Comparison of ENCODE assay signal across 1 cellular context in the genomic region with DNA sequence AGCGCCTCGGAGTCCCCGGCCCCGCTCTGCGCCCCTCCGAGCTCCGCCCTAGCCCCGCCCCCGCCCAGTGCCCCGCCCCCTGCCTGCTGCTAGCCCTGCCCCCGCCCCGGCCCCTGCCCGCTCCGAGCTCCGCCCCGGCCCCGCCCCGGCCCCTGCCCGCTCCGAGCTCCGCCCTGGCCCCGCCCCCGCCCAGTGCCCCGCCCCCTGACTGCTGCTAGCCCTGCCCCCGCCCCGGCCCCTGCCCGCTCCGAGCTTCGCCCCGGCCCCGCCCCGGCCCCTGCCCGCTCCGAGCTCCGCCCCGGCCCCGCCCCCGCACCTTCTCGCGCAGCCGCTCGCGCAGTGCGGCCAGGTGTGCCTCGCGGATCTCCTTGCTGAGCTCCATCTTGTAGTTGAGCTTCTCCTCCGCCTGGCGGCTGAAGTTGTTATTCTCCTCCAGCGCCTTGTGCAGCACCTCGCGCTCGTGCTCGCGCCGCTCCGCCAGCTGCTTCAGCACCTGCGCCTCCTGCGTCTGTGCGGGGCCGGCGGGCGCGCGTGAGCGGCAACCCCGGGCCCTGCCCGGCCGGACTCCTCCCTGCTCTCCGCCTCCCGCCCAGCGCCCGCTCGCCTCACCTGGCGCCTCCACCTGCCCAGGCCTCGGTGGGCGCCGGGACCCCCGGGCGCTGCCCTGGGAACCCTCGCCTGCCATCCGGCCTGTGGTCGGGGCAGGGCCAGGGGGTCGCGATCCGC.
TF ChIP-seq lines count a peak whose summit lies in the region.

No MANE protein-coding gene starts in this region.

TF ChIP-seq in HCT116, 20 proteins besides CTCF, POLR2A, EP300 and RAD21 (continued from another document):
- TF ChIP-seq REST (IDR thresholded peaks at IDR 0.05; ENCODE audit: low read depth) (no peak), ZNF274 (IDR thresholded peaks at IDR 0.05; ENCODE audit: low read depth, low read length) (no peak), ATF3 (IDR thresholded peaks at IDR 0.05) (no peak), TCF7L2 (IDR thresholded peaks at IDR 0.05; ENCODE audit: borderline replicate concordance, extremely low read depth, insufficient read depth, insufficient read length) (no peak), SRF (IDR thresholded peaks at IDR 0.05; ENCODE audit: low read depth) (no peak), FOSL1 (IDR thresholded peaks at IDR 0.05; ENCODE audit: low read depth) (no peak), ZFX (IDR thresholded peaks at IDR 0.05) (peak; percentile 45; the same call in 1 of the 2 replicates), SIN3A (IDR thresholded peaks at IDR 0.05; ENCODE audit: low read depth) (no peak), JUND (IDR thresholded peaks at IDR 0.05) (no peak), CBX3 (IDR thresholded peaks at IDR 0.05; ENCODE audit: low read depth) (no peak), MAX (IDR thresholded peaks at IDR 0.05) (peak; percentile 80), CEBPB (IDR thresholded peaks at IDR 0.05; ENCODE audit: low read depth) (no peak), EZH2phosphoT487 (IDR thresholded peaks at IDR 0.05; ENCODE audit: borderline replicate concordance) (no peak), SP1 (IDR thresholded peaks at IDR 0.05; ENCODE audit: low read depth) (no peak; the same call in 1 of the 2 replicates), EGR1 (IDR thresholded peaks at IDR 0.05; ENCODE audit: low read depth) (peak; percentile 67), EZH2 (IDR thresholded peaks at IDR 0.05) (no peak)
